In genomic region chr6:155523821-155524238, GRCh38 we compare ENCODE assay signal across 11 cellular contexts.
DNase-seq lines count a peak whose midpoint lies in the region; ATAC-seq, FAIRE-seq and TF ChIP-seq lines count a peak whose summit lies in the region.
"Had no signal": no experiment of that assay in that cellular context is flagged by ENCODE, and none has a peak within 500 bp of the region (broad histone marks: within the 10 kb centered on the region; RNA-seq: fewer than 3 reads in every experiment).

No MANE protein-coding gene starts in this region.

- no peak for ATAC-seq in upper lobe of right lung
- ATAC-seq: effector memory CD8-positive, alpha-beta T cell; heart left ventricle had no signal

- DNase-seq in NCI-H748 (lab: John Stamatoyannopoulos, UW; ENCODE audit: unreplicated experiment) = peak; percentile 30
- no peak for DNase-seq in NCI-H748 treated with DMSO at 0.1 percent for 48 hours (lab: John Stamatoyannopoulos, UW)
- no peak for DNase-seq in astrocyte (ENCODE audit: low read depth)
- peak; percentile 15 to 69 for DNase-seq in lung microvascular endothelial cell (ENCODE audit: low read depth in 2 of 2)
- no peak for DNase-seq in upper lobe of right lung
- no peak for DNase-seq in hippocampal formation (lab: John Stamatoyannopoulos, UW)
- DNase-seq in type B pancreatic cell (ENCODE audit: extremely low spot score, unreplicated experiment) = no peak
- DNase-seq: effector memory CD8-positive, alpha-beta T cell; heart left ventricle; occipital lobe had no signal

- H3K27ac ChIP-seq in HUES64 (ENCODE audit: low read depth, low read length) = peak overlapping the region; percentile 41; the same call in 1 of the 2 replicates
- peak overlapping the region; percentile 33 for H3K27ac ChIP-seq in astrocyte (ENCODE audit: low read depth, low read length)
- no peak overlapping the region for H3K27ac ChIP-seq in upper lobe of right lung
- H3K27ac ChIP-seq: heart left ventricle had no signal

- peak; percentile 39 for FAIRE-seq in astrocyte (lab: Jason Lieb, UNC)

- H3K27me3 ChIP-seq in HUES64 (ENCODE audit: insufficient read depth, low read length) (no peaks in the 10 kb centered on the region), astrocyte (ENCODE audit: insufficient read depth, low read length) (no peaks in the 10 kb centered on the region), upper lobe of right lung (no peaks in the 10 kb centered on the region)
- H3K27me3 ChIP-seq: heart left ventricle had no signal

- H3K79me2 ChIP-seq in astrocyte (ENCODE audit: insufficient read depth, low read length) = no peaks in the 10 kb centered on the region

- WGBS in HUES64 = 27% methylated on average over 6 of the region's 7 CpGs

- no peaks in the 10 kb centered on the region for H3K27me3 Mint-ChIP-seq in astrocyte (ENCODE audit: low read depth, unreplicated experiment)
- no peaks in the 10 kb centered on the region for H3K27me3 Mint-ChIP-seq in type B pancreatic cell
- H3K27me3 Mint-ChIP-seq: effector memory CD8-positive, alpha-beta T cell had no signal

- H3K36me3 ChIP-seq in HUES64 (ENCODE audit: insufficient read depth, low read length) (no peaks in the 10 kb centered on the region), astrocyte (ENCODE audit: insufficient read depth, low read length) (no peaks in the 10 kb centered on the region), upper lobe of right lung (no peaks in the 10 kb centered on the region)
- H3K36me3 ChIP-seq: heart left ventricle had no signal

- H3K9me3 Mint-ChIP-seq in astrocyte (ENCODE audit: unreplicated experiment) (no peaks in the 10 kb centered on the region), type B pancreatic cell (peaks cover 4% of the 10 kb centered on the region)
- H3K9me3 Mint-ChIP-seq: effector memory CD8-positive, alpha-beta T cell had no signal

- H3K4me2 ChIP-seq in astrocyte (ENCODE audit: low read length) = peak overlapping the region; percentile 24

- H4K20me1 ChIP-seq in astrocyte (ENCODE audit: insufficient read depth, low read length) = no peaks in the 10 kb centered on the region

- H3K9me3 ChIP-seq in HUES64 (ENCODE audit: insufficient read depth, low read depth, low read length) = no peaks in the 10 kb centered on the region
- H3K9me3 ChIP-seq in astrocyte (ENCODE audit: insufficient read depth, low read depth, low read length) = no peaks in the 10 kb centered on the region
- H3K9me3 ChIP-seq in upper lobe of right lung = no peaks in the 10 kb centered on the region
- H3K9me3 ChIP-seq: heart left ventricle had no signal

- H3K4me1 Mint-ChIP-seq in astrocyte (ENCODE audit: low read depth, unreplicated experiment) = peaks cover 20% of the 10 kb centered on the region
- peaks cover 3% of the 10 kb centered on the region for H3K4me1 Mint-ChIP-seq in type B pancreatic cell (ENCODE audit: unreplicated experiment)

- H3K4me3 ChIP-seq in HUES64 (ENCODE audit: low read length) = no peak overlapping the region
- H3K4me3 ChIP-seq in astrocyte (ENCODE audit: insufficient read depth, low read depth, low read length) = no peak overlapping the region
- no peak overlapping the region for H3K4me3 ChIP-seq in upper lobe of right lung
- H3K4me3 ChIP-seq: heart left ventricle had no signal

- intact Hi-C loops in upper lobe of right lung (cut with DNase I) = no loop called here

- TF ChIP-seq CTCF in astrocyte (IDR thresholded peaks at IDR 0.05; ENCODE audit: insufficient read depth, low read depth, low read length) = no peak
- TF ChIP-seq CTCF in upper lobe of right lung (IDR thresholded peaks at IDR 0.05) = no peak
- TF ChIP-seq CTCF in type B pancreatic cell (conservative IDR thresholded peaks at IDR 0.05) = no peak

- H3K4me1 ChIP-seq in HUES64 (ENCODE audit: insufficient read depth, low read length) = peaks cover 21% of the 10 kb centered on the region; the same call in 1 of the 2 replicates
- H3K4me1 ChIP-seq in astrocyte (ENCODE audit: insufficient read depth, low read length) = no peaks in the 10 kb centered on the region
- H3K4me1 ChIP-seq in upper lobe of right lung = no peaks in the 10 kb centered on the region

- H3K4me3 Mint-ChIP-seq in astrocyte (ENCODE audit: unreplicated experiment) (no peak overlapping the region), type B pancreatic cell (no peak overlapping the region)
- H3K4me3 Mint-ChIP-seq: effector memory CD8-positive, alpha-beta T cell had no signal

- H3K9ac ChIP-seq in HUES64 (ENCODE audit: low read depth, low read length) (no peak overlapping the region), astrocyte (ENCODE audit: low read length) (no peak overlapping the region)

- H3K36me3 Mint-ChIP-seq in astrocyte (ENCODE audit: low read depth, unreplicated experiment) (no peaks in the 10 kb centered on the region), type B pancreatic cell (no peaks in the 10 kb centered on the region)

- peak overlapping the region; percentile 30 for H3K27ac Mint-ChIP-seq in astrocyte (ENCODE audit: unreplicated experiment)
- no peak overlapping the region for H3K27ac Mint-ChIP-seq in type B pancreatic cell
- H3K27ac Mint-ChIP-seq: effector memory CD8-positive, alpha-beta T cell had no signal

- no peak overlapping the region for H2AFZ ChIP-seq in astrocyte (ENCODE audit: low read depth, low read length)

Comparison
In these comparisons a context has a peak if more than half of its experiments do, and no peak if none do; other contexts are left out.
1. DNase-seq: peak in NCI-H748 (single experiment) and lung microvascular endothelial cell (2 of 2); none in NCI-H748 treated with DMSO at 0.1 percent for 48 hours (single experiment), astrocyte (single experiment), upper lobe of right lung (single experiment), hippocampal formation (0 of 2) and type B pancreatic cell (single experiment).